10 cellular contexts compared by ENCODE assay signal in genomic region chr19:16259385-16260159, GRCh38.
DNase-seq lines count a peak whose midpoint lies in the region; ATAC-seq, FAIRE-seq and TF ChIP-seq lines count a peak whose summit lies in the region.
"Had no signal": no experiment of that assay in that cellular context is flagged by ENCODE, and none has a peak within 500 bp of the region (broad histone marks: within the 10 kb centered on the region; RNA-seq: fewer than 3 reads in every experiment).

No MANE protein-coding gene starts in this region.

- no peaks in the 10 kb centered on the region for H3K36me3 ChIP-seq in heart left ventricle
- no peaks in the 10 kb centered on the region for H3K36me3 ChIP-seq in upper lobe of right lung
- no peaks in the 10 kb centered on the region for H3K36me3 ChIP-seq in CD8-positive, alpha-beta memory T cell (ENCODE audit: insufficient read depth, low read length)

- H3K27ac ChIP-seq in heart left ventricle (peak overlapping the region; percentile 82 to 99 (median 90)), upper lobe of right lung (peak overlapping the region; percentile 74)
- no peak overlapping the region for H3K27ac ChIP-seq in CD8-positive, alpha-beta memory T cell (ENCODE audit: low read depth, low read length)

- H3K27me3 ChIP-seq in heart left ventricle (no peaks in the 10 kb centered on the region), upper lobe of right lung (no peaks in the 10 kb centered on the region)
- no peaks in the 10 kb centered on the region for H3K27me3 ChIP-seq in CD8-positive, alpha-beta memory T cell (ENCODE audit: insufficient read depth, low read length, poor library complexity, severe bottlenecking)

- ATAC-seq in heart left ventricle (peak in 1 of 4 donors; percentile 10), left cardiac atrium (no peak), HG03571 (IDR thresholded peaks at IDR 0.05; ENCODE audit: unreplicated experiment) (peak; percentile 62), upper lobe of right lung (peak; percentile 2), GM19328 (IDR thresholded peaks at IDR 0.05; ENCODE audit: unreplicated experiment) (no peak)

- H3K9me3 ChIP-seq in heart left ventricle: no peaks in the 10 kb centered on the region
- no peaks in the 10 kb centered on the region for H3K9me3 ChIP-seq in upper lobe of right lung
- no peaks in the 10 kb centered on the region for H3K9me3 ChIP-seq in CD8-positive, alpha-beta memory T cell (ENCODE audit: low read length)

- no peaks in the 10 kb centered on the region for H3K36me3 Mint-ChIP-seq in CD8-positive, alpha-beta memory T cell

- H3K27me3 Mint-ChIP-seq in CD8-positive, alpha-beta memory T cell: peaks cover 0 to 2% of the 10 kb centered on the region in 2 donors

- FAIRE-seq in frontal cortex (lab: Jason Lieb, UNC): no peak
- FAIRE-seq: small intestine had no signal

- CTCF ChIA-PET in CD8-positive, alpha-beta memory T cell (lab: Charles Lee): interaction anchor here (1.5 to 2.2 kb wide), 2 partner anchors 12 to 57 kb away, joined by 4 to 10 read pairs; no protein-coding TSS in a partner anchor

- POLR2A ChIA-PET in CD8-positive, alpha-beta memory T cell (lab: Charles Lee): no interaction called here

- peaks cover 3 to 55% (median 28%) of the 10 kb centered on the region in 12 donors for H3K4me1 ChIP-seq in heart left ventricle
- peaks cover 42% of the 10 kb centered on the region for H3K4me1 ChIP-seq in upper lobe of right lung
- peaks cover 64% of the 10 kb centered on the region for H3K4me1 ChIP-seq in CD8-positive, alpha-beta memory T cell (ENCODE audit: insufficient read depth, low read length)

- peaks cover 44 to 63% (median 55%) of the 10 kb centered on the region in 3 donors for H3K4me1 Mint-ChIP-seq in CD8-positive, alpha-beta memory T cell

- TF ChIP-seq CTCF in heart left ventricle (IDR thresholded peaks at IDR 0.05): no peak
- TF ChIP-seq CTCF in upper lobe of right lung (IDR thresholded peaks at IDR 0.05): no peak

- H3K4me3 ChIP-seq in heart left ventricle (peak overlapping the region in 1 of 12 donors; percentile 15), upper lobe of right lung (no peak overlapping the region)
- H3K4me3 ChIP-seq in CD8-positive, alpha-beta memory T cell (ENCODE audit: low read length): no peak overlapping the region

- TF ChIP-seq POLR2A in heart left ventricle (IDR thresholded peaks at IDR 0.05): no peak

- H3K9me3 Mint-ChIP-seq in CD8-positive, alpha-beta memory T cell: no peaks in the 10 kb centered on the region

- H3K4me3 Mint-ChIP-seq in CD8-positive, alpha-beta memory T cell: peak overlapping the region in 3 of 7 donors; percentile 12 to 46 (median 20)

- peak overlapping the region in 3 of 8 donors; percentile 8 to 54 (median 27) for H3K27ac Mint-ChIP-seq in CD8-positive, alpha-beta memory T cell

- intact Hi-C loops in heart left ventricle (cut with DNase I): loop anchor here in 7 of 10 donors (1.0 to 5.0 kb wide), 6 partner anchors 19 to 65 kb away; partner anchors contain the start of gene KLF2 (in 6 of the 7)
- intact Hi-C loops in left cardiac atrium (cut with DNase I): no loop called here
- intact Hi-C loops in upper lobe of right lung (cut with DNase I): no loop called here

- DNase-seq in heart left ventricle (peak in 2 of 5 donors; percentile 57 to 62), left cardiac atrium (no peak), germinal center (ENCODE audit: low spot score) (peak; percentile 85), upper lobe of right lung (no peak), frontal cortex (ENCODE audit: low spot score in 2 of 2) (no peak)
- DNase-seq in CD8-positive, alpha-beta memory T cell: no peak
- DNase-seq: COR-L47, small intestine had no signal

- WGBS in heart left ventricle, 4 donors: 73 to 76% (median 75%) methylated on average over 20 to 22 of the region's 22 CpGs

Comparison
In these comparisons a context has a peak if more than half of its experiments do, and no peak if none do; other contexts are left out.
1. intact Hi-C loops: an anchor here in heart left ventricle (1.0 to 5.0 kb wide); none called in left cardiac atrium and upper lobe of right lung.
2. ATAC-seq: peak in HG03571 (single experiment) and upper lobe of right lung (single experiment); none in left cardiac atrium (0 of 2) and GM19328 (single experiment).